Comparison of ENCODE assay signal across 25 cellular contexts in the genomic region with DNA sequence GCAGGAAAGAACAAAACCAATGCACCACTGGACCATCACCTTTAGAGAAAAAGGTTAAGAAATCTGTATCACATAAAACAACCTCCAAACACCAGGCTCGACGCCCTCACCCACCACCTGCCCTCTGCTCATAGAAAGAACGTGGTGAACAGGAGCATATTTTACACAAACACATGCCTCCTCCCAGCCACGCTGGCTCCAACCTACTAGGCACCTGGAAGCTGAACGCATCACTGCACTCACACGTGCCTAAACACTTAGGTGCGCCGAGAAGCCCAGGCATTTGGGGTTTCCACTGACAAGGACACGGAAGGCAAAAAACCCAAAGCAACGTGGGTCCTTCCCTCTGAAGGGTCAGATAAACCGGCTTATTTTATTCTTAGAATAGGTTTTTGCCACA. TPM values are rescaled to one million over a fixed set of nuclear protein-coding genes. Genes with fewer than 3 reads are reported as not detected.
DNase-seq lines count a peak whose midpoint lies in the region; ATAC-seq, FAIRE-seq and TF ChIP-seq lines count a peak whose summit lies in the region.
"Had no signal": no experiment of that assay in that cellular context is flagged by ENCODE, and none has a peak within 500 bp of the region (broad histone marks: within the 10 kb centered on the region; RNA-seq: fewer than 3 reads in every experiment).

No MANE protein-coding gene starts in this region.

- FAIRE-seq in H54 (lab: Jason Lieb, UNC): no peak
- FAIRE-seq: bronchial epithelial cell, endometrium, GM18507 had no signal

- no peak for ATAC-seq in Right ventricle myocardium superior (ENCODE audit: poor library complexity)
- ATAC-seq: activated CD8-positive, alpha-beta T cell treated with anti-CD3 and anti-CD28 coated beads for 36 hours; activated naive CD4-positive, alpha-beta T cell treated with anti-CD3 and anti-CD28 coated beads, Interleukin-2, amount 50 U/mL, for 72 hours; activated T-helper 17 cell treated with anti-CD3 and anti-CD28 coated beads, Interleukin-2, amount 50 U/mL, for 72 hours; gastrocnemius medialis; left colon; right cardiac atrium; stimulated activated effector memory CD8-positive, alpha-beta T cell treated with anti-CD3 and anti-CD28 coated beads, Interleukin-12 subunit alpha, Interleukin-12 subunit beta, amount 100 ng/mL, for 72 hours; upper lobe of right lung had no signal

- intact Hi-C loops in Right ventricle myocardium superior (cut with DNase I): no loop called here

- DNase-seq in COR-L47 (lab: John Stamatoyannopoulos, UW) (peak; percentile 60), NCI-H1092 treated with DMSO at 0.1 percent for 48 hours (lab: John Stamatoyannopoulos, UW) (peak; percentile 80), NCI-H345 treated with DMSO at 0.1 percent for 48 hours (lab: John Stamatoyannopoulos, UW; ENCODE audit: unreplicated experiment) (peak; percentile 33), cerebellar cortex (ENCODE audit: low spot score) (peak; percentile 46), DMS114 treated with DMSO at 0.1 percent for 48 hours (lab: John Stamatoyannopoulos, UW; ENCODE audit: unreplicated experiment) (no peak), Right ventricle myocardium superior (no peak), H54 (ENCODE audit: insufficient read length, low spot score) (no peak)
- DNase-seq: activated CD4-positive, alpha-beta T cell treated with anti-CD3 and anti-CD28 coated beads for 1 hour; activated CD8-positive, alpha-beta T cell treated with anti-CD3 and anti-CD28 coated beads for 36 hours; C1 segment of cervical spinal cord; gastrocnemius medialis; hypothalamus; immature natural killer cell; left colon; right cardiac atrium; SK-N-SH; stimulated activated CD4-positive, alpha-beta T cell treated with anti-CD3 and anti-CD28 coated beads, Interleukin-4, amount 100 ng/mL, for 1 hour; substantia nigra; upper lobe of right lung had no signal

- TF ChIP-seq POLR2A in H54 (IDR thresholded peaks at IDR 0.05; ENCODE audit: low read depth, low read length): no peak

RNA-seq across cellular contexts. Expression of a gene that starts 56.0 kb away (rescaled TPM):
- 1.2 TPM for total RNA-seq in Right ventricle myocardium superior

Comparison
In these comparisons a context has a peak if more than half of its experiments do, and no peak if none do; other contexts are left out.
1. DNase-seq: peak in COR-L47 (single experiment), NCI-H1092 treated with DMSO at 0.1 percent for 48 hours (single experiment), NCI-H345 treated with DMSO at 0.1 percent for 48 hours (single experiment) and cerebellar cortex (single experiment); none in DMS114 treated with DMSO at 0.1 percent for 48 hours (single experiment), Right ventricle myocardium superior (single experiment) and H54 (single experiment).